ENCODE assay signal across 27 cellular contexts in genomic region chr12:97701901-97702300, GRCh38.
"Had no signal": no experiment of that assay in that cellular context is flagged by ENCODE, and none has a peak within 500 bp of the region (broad histone marks: within the 10 kb centered on the region; RNA-seq: fewer than 3 reads in every experiment).

No MANE protein-coding gene starts in this region.

- DNase-seq: dermis blood vessel endothelial cell; effector memory CD8-positive, alpha-beta T cell; erythroblast; esophagus squamous epithelium; hypothalamus; left ventricle myocardium superior; lower lobe of right lung; naive thymus-derived CD8-positive, alpha-beta T cell; nephron progenitor cell; occipital lobe; ovary; posterior cingulate gyrus; psoas muscle; right cardiac atrium; sigmoid colon; stimulated activated CD4-positive, alpha-beta T cell treated with anti-CD3 and anti-CD28 coated beads, Interleukin-2, amount 100 ng/mL, for 24 hours; stimulated activated CD4-positive, alpha-beta T cell treated with anti-CD3 and anti-CD28 coated beads, Interleukin-4, amount 100 ng/mL, for 24 hours; stimulated activated naive CD4-positive, alpha-beta T cell treated with Interleukin-2 at 50 U/mL for 16 hours; substantia nigra; testis; tibial artery; upper lobe of left lung; uterus had no signal

- H3K27ac ChIP-seq: coronary artery, esophagus squamous epithelium, lower lobe of right lung, ovary, psoas muscle, sigmoid colon, testis, tibial artery, upper lobe of left lung, uterus had no signal

- H3K36me3 ChIP-seq: esophagus squamous epithelium, lower lobe of right lung, ovary, sigmoid colon, tibial artery, upper lobe of left lung, uterus had no signal

- H3K9me3 ChIP-seq: esophagus squamous epithelium, lower lobe of right lung, ovary, psoas muscle, sigmoid colon, testis, tibial artery, upper lobe of left lung, uterus had no signal

- H3K4me1 ChIP-seq: esophagus squamous epithelium, lower lobe of right lung, psoas muscle, sigmoid colon, testis, tibial artery, upper lobe of left lung, uterus had no signal

- H3K27me3 ChIP-seq: esophagus squamous epithelium, ovary, sigmoid colon, testis, tibial artery, upper lobe of left lung, uterus had no signal

- FAIRE-seq: endometrium, frontal cortex, keratinocyte had no signal

- H3K4me3 ChIP-seq: coronary artery, esophagus squamous epithelium, lower lobe of right lung, ovary, psoas muscle, sigmoid colon, testis, tibial artery, upper lobe of left lung, uterus had no signal
